In the genomic region with DNA sequence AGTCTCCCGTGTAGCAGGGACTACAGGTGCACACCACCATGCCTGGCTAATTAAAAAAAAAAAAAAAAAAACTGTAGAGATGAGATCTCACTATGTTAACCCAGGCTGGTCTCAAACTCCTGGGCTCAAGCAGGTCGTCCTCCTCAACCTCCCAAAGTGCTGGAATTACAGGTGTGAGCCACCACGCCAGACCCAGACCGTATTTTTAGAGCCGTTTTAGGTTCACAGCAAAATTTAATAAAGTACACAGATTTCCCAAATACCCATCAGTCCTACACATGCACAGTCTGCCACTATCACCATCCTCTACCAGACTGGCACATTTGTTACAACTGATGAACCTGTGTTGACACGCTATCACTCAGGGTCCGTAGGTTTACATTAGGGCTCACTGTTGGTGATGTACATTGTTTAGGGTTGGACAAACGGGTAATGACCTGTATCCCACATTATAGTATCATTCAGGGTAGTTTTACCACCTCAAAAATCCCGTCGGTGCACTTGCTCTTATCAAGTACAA, we compare ENCODE assay signal across 25 cellular contexts.
"Had no signal": no experiment of that assay in that cellular context is flagged by ENCODE, and none has a peak within 500 bp of the region (broad histone marks: within the 10 kb centered on the region; RNA-seq: fewer than 3 reads in every experiment).

No MANE protein-coding gene starts in this region.

- ATAC-seq: activated CD8-positive, alpha-beta T cell treated with anti-CD3 and anti-CD28 coated beads, Interleukin-2, amount 10 ng/mL, durations not matched to agents 7 days and 5 days; effector memory CD8-positive, alpha-beta T cell; psoas muscle; T-cell had no signal

- H3K4me3 Mint-ChIP-seq: dendritic cell treated with granulocyte-macrophage colony-stimulating factor and Interleukin-4, amounts not matched to agents 40 ng/mL and 50 ng/mL, for 4 days had no signal

- DNase-seq: activated CD4-positive, alpha-beta T cell treated with anti-CD3 and anti-CD28 coated beads, Interleukin-2, amount 10 ng/mL, durations not matched to agents 24 days and 14 days; activated CD8-positive, alpha-beta T cell treated with anti-CD3 and anti-CD28 coated beads, Interleukin-2, amount 10 ng/mL, durations not matched to agents 7 days and 5 days; activated effector memory CD4-positive, alpha-beta T cell treated with anti-CD3 and anti-CD28 coated beads, Interleukin-2, amount 50 U/mL, for 16 hours; activated naive CD4-positive, alpha-beta T cell treated with anti-CD3 and anti-CD28 coated beads, Interleukin-2, amount 50 U/mL, for 16 hours; activated T-cell treated with anti-CD3 and anti-CD28 coated beads, Interleukin-2, amount 50 U/mL, for 48 hours; effector memory CD8-positive, alpha-beta T cell; foreskin fibroblast; hippocampal formation; ovary; psoas muscle; stimulated activated CD4-positive, alpha-beta T cell treated with anti-CD3 and anti-CD28 coated beads, Interleukin-15, amount 100 ng/mL, for 24 hours; stimulated activated CD4-positive, alpha-beta T cell treated with anti-CD3 and anti-CD28 coated beads, Interleukin-2, amount 100 ng/mL, for 48 hours; T-cell; T-helper 9 cell; transverse colon had no signal

- H2AFZ ChIP-seq: neural progenitor cell had no signal

- FAIRE-seq: astrocyte had no signal

- H3K9ac ChIP-seq: neural progenitor cell had no signal

- H3K9me3 ChIP-seq: adrenal gland, ovary, psoas muscle, suprapubic skin, transverse colon had no signal

- H3K27ac ChIP-seq: neural progenitor cell, ovary, psoas muscle, SK-N-MC, skin epidermis, suprapubic skin, transverse colon had no signal

- H3K27me3 ChIP-seq: adrenal gland, ovary had no signal

- H3K27me3 Mint-ChIP-seq: activated CD4-positive, alpha-beta T cell treated with anti-CD3 and anti-CD28 coated beads, Interleukin-2, amount 10 ng/mL, durations not matched to agents 24 days and 14 days; effector memory CD8-positive, alpha-beta T cell; stimulated activated naive CD8-positive, alpha-beta T cell treated with anti-CD3 and anti-CD28 coated beads, Interleukin-15, Interleukin-2, amounts not matched to agents 100 ng/mL and 50 ng/mL, for 24 hours; T-cell had no signal

- H3K36me3 ChIP-seq: adrenal gland, neural progenitor cell, ovary, suprapubic skin, transverse colon had no signal

- H3K4me3 ChIP-seq: adrenal gland, lung, ovary, psoas muscle, SK-N-MC, skin epidermis, suprapubic skin, transverse colon had no signal

- H3K27ac Mint-ChIP-seq: activated CD8-positive, alpha-beta T cell treated with anti-CD3 and anti-CD28 coated beads, Interleukin-2, amount 10 ng/mL, durations not matched to agents 7 days and 5 days; dendritic cell treated with granulocyte-macrophage colony-stimulating factor and Interleukin-4, amounts not matched to agents 40 ng/mL and 50 ng/mL, for 4 days; mesothelial cell of epicardium; stimulated activated naive CD8-positive, alpha-beta T cell treated with anti-CD3 and anti-CD28 coated beads, Interleukin-15, Interleukin-2, amounts not matched to agents 100 ng/mL and 50 ng/mL, for 24 hours had no signal

- H3K9me3 Mint-ChIP-seq: activated CD4-positive, alpha-beta T cell treated with anti-CD3 and anti-CD28 coated beads, Interleukin-2, amount 10 ng/mL, durations not matched to agents 24 days and 14 days; dendritic cell treated with granulocyte-macrophage colony-stimulating factor and Interleukin-4, amounts not matched to agents 40 ng/mL and 50 ng/mL, for 4 days; effector memory CD8-positive, alpha-beta T cell; mesothelial cell of epicardium; stimulated activated naive CD8-positive, alpha-beta T cell treated with anti-CD3 and anti-CD28 coated beads, Interleukin-15, Interleukin-2, amounts not matched to agents 100 ng/mL and 50 ng/mL, for 24 hours; T-cell had no signal
